In genomic region chr7:152435384-152436278, GRCh38 we compare ENCODE assay signal across 8 cellular contexts. TPM values are rescaled to one million over a fixed set of nuclear protein-coding genes. Genes with fewer than 3 reads are reported as not detected.
DNase-seq lines count a peak whose midpoint lies in the region; ATAC-seq and TF ChIP-seq lines count a peak whose summit lies in the region.

TSS of gene KMT2C (minus strand) at chr7:152436003. CDS start at chr7:152435786, 217 bp downstream.

- no peaks in the 10 kb centered on the region for H3K36me3 ChIP-seq in liver (ENCODE audit: control insufficient read depth in 4 of 4, insufficient read depth in 3 of 4, low read depth in 1 of 4, low read length in 3 of 4)

- peak within 1 kb of the TSS; percentile 95 to 99 for H3K27ac ChIP-seq in coronary artery
- peak within 1 kb of the TSS; percentile 97 to 98 for H3K27ac ChIP-seq in liver (ENCODE audit: low read depth in 1 of 2, low read length in 2 of 2)

- peak; percentile 58 for DNase-seq in CD1c-positive myeloid dendritic cell (ENCODE audit: extremely low spot score)
- DNase-seq in M059J (ENCODE audit: low read depth): peak; percentile 47
- peak; percentile 34 for DNase-seq in activated CD4-positive, alpha-beta T cell treated with anti-CD3 and anti-CD28 coated beads for 4 hours
- DNase-seq in coronary artery (ENCODE audit: low spot score): no peak
- peak; percentile 32 for DNase-seq in stimulated activated CD4-positive, alpha-beta T cell treated with anti-CD3 and anti-CD28 coated beads, Interleukin-2, amount 100 ng/mL, for 48 hours

- H3K9ac ChIP-seq in liver (ENCODE audit: low read depth in 1 of 2, low read length in 2 of 2): peak within 1 kb of the TSS; percentile 67 to 75

- H3K4me3 ChIP-seq in coronary artery (peak within 1 kb of the TSS; percentile 97), liver (ENCODE audit: low read depth in 1 of 3, low read length in 3 of 3) (peak within 1 kb of the TSS; percentile 55 to 95 (median 69))

- no peaks in the 10 kb centered on the region for H3K27me3 ChIP-seq in liver (ENCODE audit: control insufficient read depth in 4 of 4, insufficient read depth in 4 of 4, low read length in 3 of 4)

- no peak for TF ChIP-seq CTCF in coronary artery (IDR thresholded peaks at IDR 0.05)
- no peak for TF ChIP-seq CTCF in liver (IDR thresholded peaks at IDR 0.05; ENCODE audit: low read depth, low read length, missing input control)

- H3K4me1 ChIP-seq in liver (ENCODE audit: control insufficient read depth in 4 of 4, insufficient read depth in 4 of 4, low read length in 3 of 4): peaks cover 4 to 18% (median 10%) of the 10 kb centered on the region in 4 donors

- H3K9me3 ChIP-seq in liver (ENCODE audit: control insufficient read depth in 4 of 4, low read length in 3 of 4): no peaks in the 10 kb centered on the region

- TF ChIP-seq RAD21 in liver (IDR thresholded peaks at IDR 0.05): no peak

- WGBS in liver: 1% methylated on average over 134 of the region's 136 CpGs

- ATAC-seq in GM21423 (IDR thresholded peaks at IDR 0.05; ENCODE audit: unreplicated experiment) (peak; percentile 13), GM19452 (IDR thresholded peaks at IDR 0.05; ENCODE audit: unreplicated experiment) (no peak)

TF ChIP-seq in liver, 16 proteins besides CTCF, POLR2A, EP300 and RAD21:
- TF ChIP-seq GABPA (IDR thresholded peaks at IDR 0.05 in 1 of 2, conservative IDR thresholded peaks at IDR 0.05 in 1 of 2) (no peak), YY1 (IDR thresholded peaks at IDR 0.05) (no peak), ZBTB33 (IDR thresholded peaks at IDR 0.05) (no peak), HNF4A (conservative IDR thresholded peaks at IDR 0.05) (no peak), NR2F2 (IDR thresholded peaks at IDR 0.05) (no peak), JUND (IDR thresholded peaks at IDR 0.05) (no peak), REST (IDR thresholded peaks at IDR 0.05) (no peak), ATF3 (IDR thresholded peaks at IDR 0.05) (no peak), MAX (IDR thresholded peaks at IDR 0.05) (no peak), FOXA2 (IDR thresholded peaks at IDR 0.05) (no peak), RXRA (IDR thresholded peaks at IDR 0.05) (no peak), FOXA1 (IDR thresholded peaks at IDR 0.05) (no peak), SP1 (IDR thresholded peaks at IDR 0.05) (no peak), EGR1 (IDR thresholded peaks at IDR 0.05; ENCODE audit: low read depth in 2 of 2) (no peak), TAF1 (conservative IDR thresholded peaks at IDR 0.05) (no peak), HNF4G (IDR thresholded peaks at IDR 0.05) (no peak)

RNA-seq across cellular contexts. Expression of gene KMT2C, which starts in this region (rescaled TPM):
- 9.7 and 18.9 TPM in 2 replicates for total RNA-seq in M059J (2014; rRNA removed; shearing (Covaris generic))
- 10 to 100 TPM; 31.1 to 35.3 TPM for total RNA-seq in liver
- polyA plus RNA-seq in liver: 1 to 10 TPM; 6.3 to 7.5 TPM
